ENCODE assay signal across 8 cellular contexts in genomic region chr13:109785892-109786450, GRCh38. TPM values are rescaled to one million over a fixed set of nuclear protein-coding genes. Genes with fewer than 3 reads are reported as not detected.
DNase-seq lines count a peak whose midpoint lies in the region; ATAC-seq and TF ChIP-seq lines count a peak whose summit lies in the region.

No MANE protein-coding gene starts in this region.

- H2AFZ ChIP-seq in GM23338 (no peak overlapping the region), parathyroid adenoma (no peak overlapping the region)

- H3K79me2 ChIP-seq in GM23338 (replicated peaks; ENCODE audit: insufficient read depth) (peaks cover 16% of the 10 kb centered on the region), parathyroid adenoma (no peaks in the 10 kb centered on the region)

- no peak overlapping the region for H3K9ac ChIP-seq in parathyroid adenoma

- H3K4me3 ChIP-seq in GM23338: peak overlapping the region; percentile 81
- no peak overlapping the region for H3K4me3 ChIP-seq in parathyroid adenoma (ENCODE audit: low read depth, low read length)

- H3K4me2 ChIP-seq in GM23338: peak overlapping the region; percentile 84
- H3K4me2 ChIP-seq in parathyroid adenoma (ENCODE audit: low read length): peak overlapping the region; percentile 78

- H3K27ac ChIP-seq in GM23338 (ENCODE audit: low read depth) (no peak overlapping the region), parathyroid adenoma (no peak overlapping the region)

- ATAC-seq in GM23338: no peak

- no peaks in the 10 kb centered on the region for H3K9me2 ChIP-seq in GM23338 (ENCODE audit: insufficient read depth)

- H3K9me3 Mint-ChIP-seq in GM23338: no peaks in the 10 kb centered on the region

- H3K4me1 ChIP-seq in GM23338 (ENCODE audit: insufficient read depth) (peaks cover 11% of the 10 kb centered on the region), parathyroid adenoma (no peaks in the 10 kb centered on the region)

- TF ChIP-seq POLR2A in erythroblast (IDR thresholded peaks at IDR 0.05; ENCODE audit: low read length): no peak

- no peaks in the 10 kb centered on the region for H3F3A ChIP-seq in GM23338 (replicated peaks; ENCODE audit: low read depth)

- H3K36me3 ChIP-seq in GM23338 (ENCODE audit: insufficient read depth) (no peaks in the 10 kb centered on the region), parathyroid adenoma (ENCODE audit: control insufficient read depth, insufficient read depth, low read length) (no peaks in the 10 kb centered on the region)

- H3K27me3 Mint-ChIP-seq in GM23338 (ENCODE audit: insufficient read depth, low read depth, poor library complexity): peaks cover 1% of the 10 kb centered on the region

- H3K4me3 Mint-ChIP-seq in GM23338: peak overlapping the region; percentile 69; the same call in 2 of the 3 replicates

- peaks cover 17% of the 10 kb centered on the region for H3K4me1 Mint-ChIP-seq in GM23338

- in situ Hi-C loops in KBM-7 (cut with MboI; ENCODE audit: low pct_unique_long_range_greater_than_20kb, low sequenced_read_pairs): no loop called here

- no peaks in the 10 kb centered on the region for H3K9me3 ChIP-seq in parathyroid adenoma (ENCODE audit: control insufficient read depth, low read length)

- no peak overlapping the region for H3K27ac Mint-ChIP-seq in GM23338

- peaks cover 11% of the 10 kb centered on the region; the same call in 2 of the 3 replicates for H3K36me3 Mint-ChIP-seq in GM23338 (ENCODE audit: low read depth)

- H4K20me1 ChIP-seq in GM23338 (replicated peaks; ENCODE audit: insufficient read depth): peaks cover 7% of the 10 kb centered on the region

- TF ChIP-seq CTCF in GM23338 (conservative IDR thresholded peaks at IDR 0.05; ENCODE audit: low read depth in 2 of 2) (no peak), parathyroid adenoma (IDR thresholded peaks at IDR 0.05) (no peak)

- DNase-seq in DMS53 (lab: John Stamatoyannopoulos, UW) (peak; percentile 48), DMS53 treated with DMSO at 0.1 percent for 48 hours (lab: John Stamatoyannopoulos, UW; ENCODE audit: unreplicated experiment) (no peak), GM23338 (ENCODE audit: low spot score) (peak; percentile 21), RPMI8226 (peak; percentile 14), erythroblast (lab: John Stamatoyannopoulos, UW) (peak; percentile 58 to 77), NK-92 (lab: John Stamatoyannopoulos, UW; ENCODE audit: unreplicated experiment) (no peak), KBM-7 (no peak)

- peaks cover 4% of the 10 kb centered on the region; the same call in 1 of the 2 replicates for H3K27me3 ChIP-seq in GM23338 (ENCODE audit: insufficient read depth)
- no peaks in the 10 kb centered on the region for H3K27me3 ChIP-seq in parathyroid adenoma (ENCODE audit: control insufficient read depth, insufficient read depth, low read length)

TF ChIP-seq in GM23338, 12 proteins besides CTCF, POLR2A, EP300 and RAD21 (continues in another document):
- no peak for TF ChIP-seq EZH2phosphoT487 (IDR thresholded peaks at IDR 0.05; ENCODE audit: unreplicated experiment)
- no peak for TF ChIP-seq EZH2 (IDR thresholded peaks at IDR 0.05; ENCODE audit: low read depth, unreplicated experiment)
- no peak for TF ChIP-seq POLR2AphosphoS5 (IDR thresholded peaks at IDR 0.05; ENCODE audit: low read depth)
- no peak for TF ChIP-seq NANOG (IDR thresholded peaks at IDR 0.05; ENCODE audit: borderline replicate concordance)
- no peak for TF ChIP-seq ETS1 (IDR thresholded peaks at IDR 0.05)
- no peak for TF ChIP-seq ZNF114 (CRISPR knock-in tag; IDR thresholded peaks at IDR 0.05)
- no peak for TF ChIP-seq REST (IDR thresholded peaks at IDR 0.05; ENCODE audit: unreplicated experiment)
- TF ChIP-seq ZNF462 (CRISPR knock-in tag; IDR thresholded peaks at IDR 0.05): no peak

RNA-seq across cellular contexts. Expression of gene IRS2, which starts 0.4 kb away (rescaled TPM):
- 12.4 and 14.5 TPM in 2 replicates for total RNA-seq in GM23338 (2014; rRNA removed; shearing (Covaris generic))
- polyA plus RNA-seq in GM23338 (2016; fragmentation: Nextera tagmentation; extraction: Ambion mirVana): 3.6 and 4.0 TPM in 2 replicates

Comparison
In these comparisons a context has a peak if more than half of its experiments do, and no peak if none do; other contexts are left out.
1. DNase-seq: peak in DMS53 (single experiment), GM23338 (single experiment), RPMI8226 (single experiment) and erythroblast (2 of 2); none in DMS53 treated with DMSO at 0.1 percent for 48 hours (single experiment), NK-92 (single experiment) and KBM-7 (single experiment).